In the genomic region with DNA sequence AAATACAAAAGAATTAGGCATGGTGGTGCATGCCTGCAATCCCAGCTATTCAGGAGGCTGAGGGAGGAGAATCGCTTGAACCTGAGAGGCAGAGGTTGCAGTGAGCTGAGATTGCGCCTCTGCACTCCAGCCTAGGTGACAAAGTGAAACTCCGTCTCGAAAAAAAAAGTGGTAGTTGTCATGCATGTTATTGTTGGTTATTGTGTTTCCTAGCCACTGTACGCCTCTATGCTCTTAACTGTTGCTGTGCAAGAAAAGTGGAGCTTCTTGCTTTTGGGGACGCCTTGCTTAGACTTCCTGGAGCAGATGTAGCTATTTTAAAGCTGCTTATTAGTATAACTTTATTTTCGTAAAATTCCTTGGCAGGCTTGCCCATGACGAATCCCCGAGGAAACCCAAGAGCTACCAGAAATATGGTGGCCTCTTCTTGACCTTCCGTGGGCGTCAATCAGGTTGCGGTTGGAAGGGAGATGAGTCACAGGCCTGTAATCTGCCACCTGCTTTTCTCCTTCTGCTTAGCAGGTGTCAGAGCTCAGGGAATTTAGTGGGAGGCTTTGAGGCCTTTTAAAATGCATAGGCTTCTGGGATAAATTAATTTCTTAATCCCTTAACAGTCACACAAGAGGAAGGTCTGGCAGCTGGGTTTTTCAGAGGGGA, we compare ENCODE assay signal across 1 cellular context.
TF ChIP-seq lines count a peak whose summit lies in the region.

No MANE protein-coding gene starts in this region.

TF ChIP-seq in K562, 482 proteins besides CTCF, POLR2A, EP300 and RAD21 (continued from another document and continues in another):
- TF ChIP-seq, protein P1, sequence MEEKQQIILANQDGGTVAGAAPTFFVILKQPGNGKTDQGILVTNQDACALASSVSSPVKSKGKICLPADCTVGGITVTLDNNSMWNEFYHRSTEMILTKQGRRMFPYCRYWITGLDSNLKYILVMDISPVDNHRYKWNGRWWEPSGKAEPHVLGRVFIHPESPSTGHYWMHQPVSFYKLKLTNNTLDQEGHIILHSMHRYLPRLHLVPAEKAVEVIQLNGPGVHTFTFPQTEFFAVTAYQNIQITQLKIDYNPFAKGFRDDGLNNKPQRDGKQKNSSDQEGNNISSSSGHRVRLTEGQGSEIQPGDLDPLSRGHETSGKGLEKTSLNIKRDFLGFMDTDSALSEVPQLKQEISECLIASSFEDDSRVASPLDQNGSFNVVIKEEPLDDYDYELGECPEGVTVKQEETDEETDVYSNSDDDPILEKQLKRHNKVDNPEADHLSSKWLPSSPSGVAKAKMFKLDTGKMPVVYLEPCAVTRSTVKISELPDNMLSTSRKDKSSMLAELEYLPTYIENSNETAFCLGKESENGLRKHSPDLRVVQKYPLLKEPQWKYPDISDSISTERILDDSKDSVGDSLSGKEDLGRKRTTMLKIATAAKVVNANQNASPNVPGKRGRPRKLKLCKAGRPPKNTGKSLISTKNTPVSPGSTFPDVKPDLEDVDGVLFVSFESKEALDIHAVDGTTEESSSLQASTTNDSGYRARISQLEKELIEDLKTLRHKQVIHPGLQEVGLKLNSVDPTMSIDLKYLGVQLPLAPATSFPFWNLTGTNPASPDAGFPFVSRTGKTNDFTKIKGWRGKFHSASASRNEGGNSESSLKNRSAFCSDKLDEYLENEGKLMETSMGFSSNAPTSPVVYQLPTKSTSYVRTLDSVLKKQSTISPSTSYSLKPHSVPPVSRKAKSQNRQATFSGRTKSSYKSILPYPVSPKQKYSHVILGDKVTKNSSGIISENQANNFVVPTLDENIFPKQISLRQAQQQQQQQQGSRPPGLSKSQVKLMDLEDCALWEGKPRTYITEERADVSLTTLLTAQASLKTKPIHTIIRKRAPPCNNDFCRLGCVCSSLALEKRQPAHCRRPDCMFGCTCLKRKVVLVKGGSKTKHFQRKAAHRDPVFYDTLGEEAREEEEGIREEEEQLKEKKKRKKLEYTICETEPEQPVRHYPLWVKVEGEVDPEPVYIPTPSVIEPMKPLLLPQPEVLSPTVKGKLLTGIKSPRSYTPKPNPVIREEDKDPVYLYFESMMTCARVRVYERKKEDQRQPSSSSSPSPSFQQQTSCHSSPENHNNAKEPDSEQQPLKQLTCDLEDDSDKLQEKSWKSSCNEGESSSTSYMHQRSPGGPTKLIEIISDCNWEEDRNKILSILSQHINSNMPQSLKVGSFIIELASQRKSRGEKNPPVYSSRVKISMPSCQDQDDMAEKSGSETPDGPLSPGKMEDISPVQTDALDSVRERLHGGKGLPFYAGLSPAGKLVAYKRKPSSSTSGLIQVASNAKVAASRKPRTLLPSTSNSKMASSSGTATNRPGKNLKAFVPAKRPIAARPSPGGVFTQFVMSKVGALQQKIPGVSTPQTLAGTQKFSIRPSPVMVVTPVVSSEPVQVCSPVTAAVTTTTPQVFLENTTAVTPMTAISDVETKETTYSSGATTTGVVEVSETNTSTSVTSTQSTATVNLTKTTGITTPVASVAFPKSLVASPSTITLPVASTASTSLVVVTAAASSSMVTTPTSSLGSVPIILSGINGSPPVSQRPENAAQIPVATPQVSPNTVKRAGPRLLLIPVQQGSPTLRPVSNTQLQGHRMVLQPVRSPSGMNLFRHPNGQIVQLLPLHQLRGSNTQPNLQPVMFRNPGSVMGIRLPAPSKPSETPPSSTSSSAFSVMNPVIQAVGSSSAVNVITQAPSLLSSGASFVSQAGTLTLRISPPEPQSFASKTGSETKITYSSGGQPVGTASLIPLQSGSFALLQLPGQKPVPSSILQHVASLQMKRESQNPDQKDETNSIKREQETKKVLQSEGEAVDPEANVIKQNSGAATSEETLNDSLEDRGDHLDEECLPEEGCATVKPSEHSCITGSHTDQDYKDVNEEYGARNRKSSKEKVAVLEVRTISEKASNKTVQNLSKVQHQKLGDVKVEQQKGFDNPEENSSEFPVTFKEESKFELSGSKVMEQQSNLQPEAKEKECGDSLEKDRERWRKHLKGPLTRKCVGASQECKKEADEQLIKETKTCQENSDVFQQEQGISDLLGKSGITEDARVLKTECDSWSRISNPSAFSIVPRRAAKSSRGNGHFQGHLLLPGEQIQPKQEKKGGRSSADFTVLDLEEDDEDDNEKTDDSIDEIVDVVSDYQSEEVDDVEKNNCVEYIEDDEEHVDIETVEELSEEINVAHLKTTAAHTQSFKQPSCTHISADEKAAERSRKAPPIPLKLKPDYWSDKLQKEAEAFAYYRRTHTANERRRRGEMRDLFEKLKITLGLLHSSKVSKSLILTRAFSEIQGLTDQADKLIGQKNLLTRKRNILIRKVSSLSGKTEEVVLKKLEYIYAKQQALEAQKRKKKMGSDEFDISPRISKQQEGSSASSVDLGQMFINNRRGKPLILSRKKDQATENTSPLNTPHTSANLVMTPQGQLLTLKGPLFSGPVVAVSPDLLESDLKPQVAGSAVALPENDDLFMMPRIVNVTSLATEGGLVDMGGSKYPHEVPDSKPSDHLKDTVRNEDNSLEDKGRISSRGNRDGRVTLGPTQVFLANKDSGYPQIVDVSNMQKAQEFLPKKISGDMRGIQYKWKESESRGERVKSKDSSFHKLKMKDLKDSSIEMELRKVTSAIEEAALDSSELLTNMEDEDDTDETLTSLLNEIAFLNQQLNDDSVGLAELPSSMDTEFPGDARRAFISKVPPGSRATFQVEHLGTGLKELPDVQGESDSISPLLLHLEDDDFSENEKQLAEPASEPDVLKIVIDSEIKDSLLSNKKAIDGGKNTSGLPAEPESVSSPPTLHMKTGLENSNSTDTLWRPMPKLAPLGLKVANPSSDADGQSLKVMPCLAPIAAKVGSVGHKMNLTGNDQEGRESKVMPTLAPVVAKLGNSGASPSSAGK (IDR thresholded peaks at IDR 0.05) = peak; percentile 58
- TF ChIP-seq RCOR1 (IDR thresholded peaks at IDR 0.05; ENCODE audit: borderline replicate concordance in 1 of 2, low read depth in 2 of 2, low read length in 2 of 2) (peak in 1 of 2 experiments; percentile 94; a peak in 2 of 4 replicates), L3MBTL2 (IDR thresholded peaks at IDR 0.05) (peak; percentile 88), SMARCA4 (IDR thresholded peaks at IDR 0.05) (peak; percentile 69; the same call in 1 of the 2 replicates), MEIS2 (IDR thresholded peaks at IDR 0.05; ENCODE audit: partially characterized antibody) (peak; percentile 48), PCBP1 (IDR thresholded peaks at IDR 0.05; ENCODE audit: low read depth, low read length, poor library complexity, severe bottlenecking) (no peak), ZEB2 (IDR thresholded peaks at IDR 0.05) (peak; percentile 81; the same call in 1 of the 2 replicates), STAT5A (IDR thresholded peaks at IDR 0.05; ENCODE audit: borderline replicate concordance, low read length) (0 out of 2 replicates have a peak, but pooled peaks have one; percentile 20), FOSL1 (tag; conservative IDR thresholded peaks at IDR 0.05) (peak; percentile 91), ETV1 (tag; conservative IDR thresholded peaks at IDR 0.05; ENCODE audit: low read depth) (peak; percentile 38; the same call in 1 of the 2 replicates), KDM5B (IDR thresholded peaks at IDR 0.05; ENCODE audit: insufficient replicate concordance, low read depth, low read length) (no peak), RFX7 (CRISPR knock-in tag; IDR thresholded peaks at IDR 0.05) (no peak), SIN3A (IDR thresholded peaks at IDR 0.05; ENCODE audit: borderline replicate concordance in 2 of 2, control insufficient read depth in 1 of 2, low read depth in 2 of 2, low read length in 2 of 2) (no peak), TAF1 (IDR thresholded peaks at IDR 0.05; ENCODE audit: control insufficient read depth, extremely low read depth, insufficient read depth, low read length, severe bottlenecking) (no peak), HDGF (IDR thresholded peaks at IDR 0.05) (no peak), CEBPG (CRISPR knock-in tag; IDR thresholded peaks at IDR 0.05) (no peak), CEBPG (tag; conservative IDR thresholded peaks at IDR 0.05 in 1 of 2, IDR thresholded peaks at IDR 0.05 in 1 of 2) (peak in 1 of 2 experiments; percentile 77; a peak in 2 of 4 replicates), ZNF57 (CRISPR knock-in tag; IDR thresholded peaks at IDR 0.05) (no peak), ARID1B (IDR thresholded peaks at IDR 0.05) (peak; percentile 74), CEBPB (tag; IDR thresholded peaks at IDR 0.05) (peak; percentile 42; the same call in 1 of the 2 replicates), CXXC5 (CRISPR knock-in tag; IDR thresholded peaks at IDR 0.05) (0 out of 2 replicates have a peak, but pooled peaks have one; percentile 44), ZNF75A (CRISPR knock-in tag; IDR thresholded peaks at IDR 0.05) (no peak), RBM39 (optimal IDR thresholded peaks at IDR 0.05; ENCODE audit: low read depth, low read length) (no peak), SMARCE1 (IDR thresholded peaks at IDR 0.05) (peak; percentile 79; the same call in 1 of the 2 replicates), SAFB (IDR thresholded peaks at IDR 0.05; ENCODE audit: borderline replicate concordance, low read depth, low read length) (no peak), NFIC (IDR thresholded peaks at IDR 0.05) (peak; percentile 30; the same call in 1 of the 2 replicates), ASH1L (IDR thresholded peaks at IDR 0.05; ENCODE audit: borderline replicate concordance, low read depth, partially characterized antibody) (no peak), RB1 (IDR thresholded peaks at IDR 0.05; ENCODE audit: low read depth) (no peak), ZBTB17 (CRISPR knock-in tag; IDR thresholded peaks at IDR 0.05) (no peak)
- TF ChIP-seq, protein P2, sequence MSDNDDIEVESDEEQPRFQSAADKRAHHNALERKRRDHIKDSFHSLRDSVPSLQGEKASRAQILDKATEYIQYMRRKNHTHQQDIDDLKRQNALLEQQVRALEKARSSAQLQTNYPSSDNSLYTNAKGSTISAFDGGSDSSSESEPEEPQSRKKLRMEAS (CRISPR knock-in tag; IDR thresholded peaks at IDR 0.05) = peak; percentile 28; the same call in 1 of the 2 replicates
- TF ChIP-seq, protein P3, sequence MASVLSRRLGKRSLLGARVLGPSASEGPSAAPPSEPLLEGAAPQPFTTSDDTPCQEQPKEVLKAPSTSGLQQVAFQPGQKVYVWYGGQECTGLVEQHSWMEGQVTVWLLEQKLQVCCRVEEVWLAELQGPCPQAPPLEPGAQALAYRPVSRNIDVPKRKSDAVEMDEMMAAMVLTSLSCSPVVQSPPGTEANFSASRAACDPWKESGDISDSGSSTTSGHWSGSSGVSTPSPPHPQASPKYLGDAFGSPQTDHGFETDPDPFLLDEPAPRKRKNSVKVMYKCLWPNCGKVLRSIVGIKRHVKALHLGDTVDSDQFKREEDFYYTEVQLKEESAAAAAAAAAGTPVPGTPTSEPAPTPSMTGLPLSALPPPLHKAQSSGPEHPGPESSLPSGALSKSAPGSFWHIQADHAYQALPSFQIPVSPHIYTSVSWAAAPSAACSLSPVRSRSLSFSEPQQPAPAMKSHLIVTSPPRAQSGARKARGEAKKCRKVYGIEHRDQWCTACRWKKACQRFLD (CRISPR knock-in tag; IDR thresholded peaks at IDR 0.05) = peak; percentile 50; the same call in 1 of the 2 replicates
- TF ChIP-seq, protein P4, sequence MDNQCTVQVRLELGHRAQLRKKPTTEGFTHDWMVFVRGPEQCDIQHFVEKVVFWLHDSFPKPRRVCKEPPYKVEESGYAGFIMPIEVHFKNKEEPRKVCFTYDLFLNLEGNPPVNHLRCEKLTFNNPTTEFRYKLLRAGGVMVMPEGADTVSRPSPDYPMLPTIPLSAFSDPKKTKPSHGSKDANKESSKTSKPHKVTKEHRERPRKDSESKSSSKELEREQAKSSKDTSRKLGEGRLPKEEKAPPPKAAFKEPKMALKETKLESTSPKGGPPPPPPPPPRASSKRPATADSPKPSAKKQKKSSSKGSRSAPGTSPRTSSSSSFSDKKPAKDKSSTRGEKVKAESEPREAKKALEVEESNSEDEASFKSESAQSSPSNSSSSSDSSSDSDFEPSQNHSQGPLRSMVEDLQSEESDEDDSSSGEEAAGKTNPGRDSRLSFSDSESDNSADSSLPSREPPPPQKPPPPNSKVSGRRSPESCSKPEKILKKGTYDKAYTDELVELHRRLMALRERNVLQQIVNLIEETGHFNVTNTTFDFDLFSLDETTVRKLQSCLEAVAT (IDR thresholded peaks at IDR 0.05) = peak in 1 of 2 experiments; percentile 63; a peak in 1 of 4 replicates
- TF ChIP-seq, protein P5, sequence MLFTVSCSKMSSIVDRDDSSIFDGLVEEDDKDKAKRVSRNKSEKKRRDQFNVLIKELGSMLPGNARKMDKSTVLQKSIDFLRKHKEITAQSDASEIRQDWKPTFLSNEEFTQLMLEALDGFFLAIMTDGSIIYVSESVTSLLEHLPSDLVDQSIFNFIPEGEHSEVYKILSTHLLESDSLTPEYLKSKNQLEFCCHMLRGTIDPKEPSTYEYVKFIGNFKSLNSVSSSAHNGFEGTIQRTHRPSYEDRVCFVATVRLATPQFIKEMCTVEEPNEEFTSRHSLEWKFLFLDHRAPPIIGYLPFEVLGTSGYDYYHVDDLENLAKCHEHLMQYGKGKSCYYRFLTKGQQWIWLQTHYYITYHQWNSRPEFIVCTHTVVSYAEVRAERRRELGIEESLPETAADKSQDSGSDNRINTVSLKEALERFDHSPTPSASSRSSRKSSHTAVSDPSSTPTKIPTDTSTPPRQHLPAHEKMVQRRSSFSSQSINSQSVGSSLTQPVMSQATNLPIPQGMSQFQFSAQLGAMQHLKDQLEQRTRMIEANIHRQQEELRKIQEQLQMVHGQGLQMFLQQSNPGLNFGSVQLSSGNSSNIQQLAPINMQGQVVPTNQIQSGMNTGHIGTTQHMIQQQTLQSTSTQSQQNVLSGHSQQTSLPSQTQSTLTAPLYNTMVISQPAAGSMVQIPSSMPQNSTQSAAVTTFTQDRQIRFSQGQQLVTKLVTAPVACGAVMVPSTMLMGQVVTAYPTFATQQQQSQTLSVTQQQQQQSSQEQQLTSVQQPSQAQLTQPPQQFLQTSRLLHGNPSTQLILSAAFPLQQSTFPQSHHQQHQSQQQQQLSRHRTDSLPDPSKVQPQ (CRISPR knock-in tag; IDR thresholded peaks at IDR 0.05; ENCODE audit: borderline replicate concordance) = no peak
- TF ChIP-seq, protein P6, sequence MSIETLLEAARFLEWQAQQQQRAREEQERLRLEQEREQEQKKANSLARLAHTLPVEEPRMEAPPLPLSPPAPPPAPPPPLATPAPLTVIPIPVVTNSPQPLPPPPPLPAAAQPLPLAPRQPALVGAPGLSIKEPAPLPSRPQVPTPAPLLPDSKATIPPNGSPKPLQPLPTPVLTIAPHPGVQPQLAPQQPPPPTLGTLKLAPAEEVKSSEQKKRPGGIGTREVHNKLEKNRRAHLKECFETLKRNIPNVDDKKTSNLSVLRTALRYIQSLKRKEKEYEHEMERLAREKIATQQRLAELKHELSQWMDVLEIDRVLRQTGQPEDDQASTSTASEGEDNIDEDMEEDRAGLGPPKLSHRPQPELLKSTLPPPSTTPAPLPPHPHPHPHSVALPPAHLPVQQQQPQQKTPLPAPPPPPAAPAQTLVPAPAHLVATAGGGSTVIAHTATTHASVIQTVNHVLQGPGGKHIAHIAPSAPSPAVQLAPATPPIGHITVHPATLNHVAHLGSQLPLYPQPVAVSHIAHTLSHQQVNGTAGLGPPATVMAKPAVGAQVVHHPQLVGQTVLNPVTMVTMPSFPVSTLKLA (conservative IDR thresholded peaks at IDR 0.05) = no peak
- TF ChIP-seq, protein P7, sequence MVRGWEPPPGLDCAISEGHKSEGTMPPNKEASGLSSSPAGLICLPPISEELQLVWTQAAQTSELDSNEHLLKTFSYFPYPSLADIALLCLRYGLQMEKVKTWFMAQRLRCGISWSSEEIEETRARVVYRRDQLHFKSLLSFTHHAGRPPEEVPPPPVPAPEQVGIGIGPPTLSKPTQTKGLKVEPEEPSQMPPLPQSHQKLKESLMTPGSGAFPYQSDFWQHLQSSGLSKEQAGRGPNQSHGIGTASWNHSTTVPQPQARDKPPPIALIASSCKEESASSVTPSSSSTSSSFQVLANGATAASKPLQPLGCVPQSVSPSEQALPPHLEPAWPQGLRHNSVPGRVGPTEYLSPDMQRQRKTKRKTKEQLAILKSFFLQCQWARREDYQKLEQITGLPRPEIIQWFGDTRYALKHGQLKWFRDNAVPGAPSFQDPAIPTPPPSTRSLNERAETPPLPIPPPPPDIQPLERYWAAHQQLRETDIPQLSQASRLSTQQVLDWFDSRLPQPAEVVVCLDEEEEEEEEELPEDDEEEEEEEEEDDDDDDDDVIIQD (CRISPR knock-in tag; IDR thresholded peaks at IDR 0.05) = no peak
